In genomic region chr2:239186516-239186915, GRCh38 we compare ENCODE assay signal across 1 cellular context.
TF ChIP-seq lines count a peak whose summit lies in the region.

No MANE protein-coding gene starts in this region.

TF ChIP-seq in IMR-90, 13 proteins besides CTCF, POLR2A, EP300 and RAD21:
- TF ChIP-seq, protein P1, sequence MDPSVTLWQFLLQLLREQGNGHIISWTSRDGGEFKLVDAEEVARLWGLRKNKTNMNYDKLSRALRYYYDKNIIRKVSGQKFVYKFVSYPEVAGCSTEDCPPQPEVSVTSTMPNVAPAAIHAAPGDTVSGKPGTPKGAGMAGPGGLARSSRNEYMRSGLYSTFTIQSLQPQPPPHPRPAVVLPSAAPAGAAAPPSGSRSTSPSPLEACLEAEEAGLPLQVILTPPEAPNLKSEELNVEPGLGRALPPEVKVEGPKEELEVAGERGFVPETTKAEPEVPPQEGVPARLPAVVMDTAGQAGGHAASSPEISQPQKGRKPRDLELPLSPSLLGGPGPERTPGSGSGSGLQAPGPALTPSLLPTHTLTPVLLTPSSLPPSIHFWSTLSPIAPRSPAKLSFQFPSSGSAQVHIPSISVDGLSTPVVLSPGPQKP (IDR thresholded peaks at IDR 0.05; ENCODE audit: borderline replicate concordance, low read depth, low read length), result no peak
- TF ChIP-seq MAZ (IDR thresholded peaks at IDR 0.05; ENCODE audit: borderline replicate concordance, low read depth, low read length) (no peak), SMC3 (IDR thresholded peaks at IDR 0.05; ENCODE audit: low read depth, low read length) (no peak), RCOR1 (IDR thresholded peaks at IDR 0.05; ENCODE audit: insufficient replicate concordance, low read length) (no peak), CHD1 (IDR thresholded peaks at IDR 0.05; ENCODE audit: low read depth, low read length) (no peak), BHLHE40 (IDR thresholded peaks at IDR 0.05; ENCODE audit: low read depth, low read length) (no peak)
- TF ChIP-seq, protein P2, sequence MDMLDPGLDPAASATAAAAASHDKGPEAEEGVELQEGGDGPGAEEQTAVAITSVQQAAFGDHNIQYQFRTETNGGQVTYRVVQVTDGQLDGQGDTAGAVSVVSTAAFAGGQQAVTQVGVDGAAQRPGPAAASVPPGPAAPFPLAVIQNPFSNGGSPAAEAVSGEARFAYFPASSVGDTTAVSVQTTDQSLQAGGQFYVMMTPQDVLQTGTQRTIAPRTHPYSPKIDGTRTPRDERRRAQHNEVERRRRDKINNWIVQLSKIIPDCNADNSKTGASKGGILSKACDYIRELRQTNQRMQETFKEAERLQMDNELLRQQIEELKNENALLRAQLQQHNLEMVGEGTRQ (IDR thresholded peaks at IDR 0.05; ENCODE audit: low read depth, low read length), result no peak
